21 cellular contexts compared by ENCODE assay signal in genomic region chr6:24668997-24669361, GRCh38. TPM values are rescaled to one million over a fixed set of nuclear protein-coding genes. Genes with fewer than 3 reads are reported as not detected.
A peak's percentile ranks its signal among the peaks of the same experiment; 100 is the strongest.
DNase-seq lines count a peak whose midpoint lies in the region; ATAC-seq, FAIRE-seq and TF ChIP-seq lines count a peak whose summit lies in the region.
"Had no signal": no experiment of that assay in that cellular context is flagged by ENCODE, and none has a peak within 500 bp of the region (broad histone marks: within the 10 kb centered on the region; RNA-seq: fewer than 3 reads in every experiment).

No MANE protein-coding gene starts in this region.

- H3K4me2 ChIP-seq in K562 (ENCODE audit: insufficient read depth, low read length) (peak overlapping the region; percentile 87), GM23248 (ENCODE audit: unreplicated experiment) (no peak overlapping the region)

- no peak for TF ChIP-seq CTCF in K562 (IDR thresholded peaks at IDR 0.05 in 2 of 3, conservative IDR thresholded peaks at IDR 0.05 in 1 of 3; ENCODE audit: insufficient read depth in 2 of 3, low read depth in 1 of 3, low read length in 3 of 3)
- no peak for TF ChIP-seq CTCF in neural crest cell (conservative IDR thresholded peaks at IDR 0.05)

- H3K9ac ChIP-seq in K562 (ENCODE audit: insufficient read depth in 1 of 2, low read depth in 2 of 2, low read length in 2 of 2) (peak overlapping the region; percentile 40 to 70; a peak in 3 of 4 replicates), GM23248 (no peak overlapping the region)

- no peaks in the 10 kb centered on the region for H3K27me3 ChIP-seq in K562 (ENCODE audit: control insufficient read depth in 2 of 2, insufficient read depth in 2 of 2, low read length in 2 of 2)
- no peaks in the 10 kb centered on the region for H3K27me3 ChIP-seq in GM23248 (replicated peaks; ENCODE audit: insufficient read depth)
- H3K27me3 ChIP-seq: esophagus muscularis mucosa, testis had no signal

- H3K79me2 ChIP-seq in K562 (ENCODE audit: control insufficient read depth, insufficient read depth, low read length) = peaks cover 52% of the 10 kb centered on the region
- H3K79me2 ChIP-seq in GM23248 (ENCODE audit: insufficient read depth) = peaks cover 39% of the 10 kb centered on the region

- H3K36me3 ChIP-seq in K562 (ENCODE audit: control insufficient read depth, insufficient read depth, low read length) (peaks cover 19% of the 10 kb centered on the region), GM23248 (ENCODE audit: low read depth) (no peaks in the 10 kb centered on the region; the same call in 1 of the 2 replicates)

- in situ Hi-C loops in K562 (cut with MboI) (no loop called here), GM23248 (cut with MboI) (no loop called here)

- no peak for TF ChIP-seq EP300 in K562 (IDR thresholded peaks at IDR 0.05; ENCODE audit: low read length)

- H3K27ac ChIP-seq in K562 (ENCODE audit: extremely low read depth, low read depth, low read length) (peak overlapping the region; percentile 74), GM23248 (no peak overlapping the region)
- H3K27ac ChIP-seq: esophagus muscularis mucosa, testis had no signal

- no peaks in the 10 kb centered on the region for H3K9me1 ChIP-seq in K562 (ENCODE audit: control insufficient read depth, insufficient read depth, low read length)

- H3K4me3 ChIP-seq in K562 (peak overlapping the region; percentile 63), GM23248 (no peak overlapping the region)
- H3K4me3 ChIP-seq: esophagus muscularis mucosa, testis had no signal

- peaks cover 8 to 12% of the 10 kb centered on the region in 2 experiments; a peak in 4 of 5 replicates for H3K4me1 ChIP-seq in K562 (replicated peaks in 1 of 2; ENCODE audit: control insufficient read depth in 2 of 2, insufficient read depth in 2 of 2, low read length in 2 of 2)
- H3K4me1 ChIP-seq in GM23248 (ENCODE audit: insufficient read depth) = peaks cover 20% of the 10 kb centered on the region

- no peak for TF ChIP-seq POLR2A in K562 (conservative IDR thresholded peaks at IDR 0.05)

- no peaks in the 10 kb centered on the region for H3K9me2 ChIP-seq in GM23248 (ENCODE audit: insufficient read depth)

- intact Hi-C loops in K562 (cut with micrococcal nuclease) = no loop called here

- no peak for FAIRE-seq in K562 (lab: Jason Lieb, UNC)

- H4K20me1 ChIP-seq in K562 (replicated peaks; ENCODE audit: control insufficient read depth, insufficient read depth, low read length) (no peaks in the 10 kb centered on the region), GM23248 (ENCODE audit: insufficient read depth) (no peaks in the 10 kb centered on the region)

- ATAC-seq in activated CD8-positive, alpha-beta memory T cell treated with anti-CD3 and anti-CD28 coated beads, Interleukin-2, amount 10 ng/mL, durations not matched to agents 7 days and 5 days = no peak
- no peak for ATAC-seq in K562
- no peak for ATAC-seq in GM19463 (IDR thresholded peaks at IDR 0.05; ENCODE audit: unreplicated experiment)
- no peak for ATAC-seq in effector memory CD8-positive, alpha-beta T cell (replicated peaks)

- no peak for DNase-seq in activated CD8-positive, alpha-beta memory T cell treated with anti-CD3 and anti-CD28 coated beads, Interleukin-2, amount 10 ng/mL, durations not matched to agents 7 days and 5 days
- no peak for DNase-seq in activated CD8-positive, alpha-beta memory T cell treated with anti-CD3 and anti-CD28 coated beads, Interleukin-2, amount 50 U/mL, for 48 hours
- no peak for DNase-seq in K562 (ENCODE audit: extremely low read depth in 1 of 4, low spot score in 3 of 4)
- no peak for DNase-seq in neural crest cell (ENCODE audit: low read depth, low spot score)
- no peak for DNase-seq in GM23248
- DNase-seq in effector memory CD8-positive, alpha-beta T cell = no peak
- DNase-seq: ACHN; activated CD4-positive, alpha-beta T cell treated with anti-CD3 and anti-CD28 coated beads, Interleukin-2, amount 50 U/mL, for 48 hours; amniotic stem cell; DND-41; HFFc6; KG1; NCI-H187 treated with DMSO at 0.1 percent for 48 hours; NCI-H446; RPMI8226; stimulated activated CD4-positive, alpha-beta T cell treated with anti-CD3 and anti-CD28 coated beads, Interleukin-12 subunit alpha, Interleukin-12 subunit beta, amount 100 ng/mL, for 4 hours had no signal

- H3K27ac Mint-ChIP-seq in activated CD8-positive, alpha-beta memory T cell treated with anti-CD3 and anti-CD28 coated beads, Interleukin-2, amount 10 ng/mL, durations not matched to agents 7 days and 5 days = no peak overlapping the region
- no peak overlapping the region for H3K27ac Mint-ChIP-seq in IgD-negative memory B cell
- H3K27ac Mint-ChIP-seq in neural crest cell (ENCODE audit: unreplicated experiment) = no peak overlapping the region
- H3K27ac Mint-ChIP-seq in effector memory CD8-positive, alpha-beta T cell = no peak overlapping the region
- H3K27ac Mint-ChIP-seq: HFFc6, mesothelial cell of epicardium had no signal

- peak overlapping the region; percentile 78 for H2AFZ ChIP-seq in K562 (ENCODE audit: low read depth, low read length)
- H2AFZ ChIP-seq in GM23248 = no peak overlapping the region

- peaks cover 23% of the 10 kb centered on the region for H3K9me3 Mint-ChIP-seq in activated CD8-positive, alpha-beta memory T cell treated with anti-CD3 and anti-CD28 coated beads, Interleukin-2, amount 10 ng/mL, durations not matched to agents 7 days and 5 days (ENCODE audit: low read depth)
- H3K9me3 Mint-ChIP-seq in IgD-negative memory B cell (peaks cover 0 to 6% (median 0%) of the 10 kb centered on the region in 3 donors), neural crest cell (peaks cover 14% of the 10 kb centered on the region)
- H3K9me3 Mint-ChIP-seq in effector memory CD8-positive, alpha-beta T cell = no peaks in the 10 kb centered on the region

- no TSS peak for BruUV-seq in K562 (replicated peaks; lab: Mats Ljungman, UMichigan)

- TF ChIP-seq RAD21 in K562 (CRISPR knock-in tag; conservative IDR thresholded peaks at IDR 0.05 in 1 of 2, IDR thresholded peaks at IDR 0.05 in 1 of 2) = 0 out of 4 replicates have a peak, but pooled peaks of 1 of the 2 experiments have one; percentile 4

- 0 out of 2 replicates have a peak, but pooled peaks cover 7% of the 10 kb centered on the region for H3F3A ChIP-seq in GM23248 (ENCODE audit: insufficient read depth)

- H3K27me3 Mint-ChIP-seq in activated CD8-positive, alpha-beta memory T cell treated with anti-CD3 and anti-CD28 coated beads, Interleukin-2, amount 10 ng/mL, durations not matched to agents 7 days and 5 days = no peaks in the 10 kb centered on the region
- no peaks in the 10 kb centered on the region for H3K27me3 Mint-ChIP-seq in IgD-negative memory B cell
- no peaks in the 10 kb centered on the region for H3K27me3 Mint-ChIP-seq in neural crest cell (ENCODE audit: low read depth)
- no peaks in the 10 kb centered on the region for H3K27me3 Mint-ChIP-seq in effector memory CD8-positive, alpha-beta T cell

- 33% methylated on average over 9 of the region's 9 CpGs for WGBS in K562 (ENCODE audit: insufficient coverage, low coverage, missing lambda C conversion rate)
- WGBS in GM23248 (ENCODE audit: low coverage in 1 of 2, low lambda C conversion rate in 2 of 2, missing lambda C conversion rate in 2 of 2), 2 experiments = 95% methylated on average over 9 of the region's 9 CpGs

- 0 out of 2 replicates have a peak, but pooled peaks cover 3% of the 10 kb centered on the region for H3K9me3 ChIP-seq in K562 (replicated peaks; ENCODE audit: control insufficient read depth, insufficient read depth, low read depth, low read length)
- no peaks in the 10 kb centered on the region for H3K9me3 ChIP-seq in GM23248 (ENCODE audit: low read depth)
- H3K9me3 ChIP-seq: esophagus muscularis mucosa, testis had no signal

- H3K4me3 Mint-ChIP-seq in activated CD8-positive, alpha-beta memory T cell treated with anti-CD3 and anti-CD28 coated beads, Interleukin-2, amount 10 ng/mL, durations not matched to agents 7 days and 5 days = peak overlapping the region; percentile 97
- H3K4me3 Mint-ChIP-seq in IgD-negative memory B cell (peak overlapping the region in 3 of 4 donors; percentile 28 to 99 (median 97)), neural crest cell (peak overlapping the region; percentile 80)
- H3K4me3 Mint-ChIP-seq in effector memory CD8-positive, alpha-beta T cell = peak overlapping the region in 1 of 2 donors; percentile 39
- H3K4me3 Mint-ChIP-seq: HFFc6, mesothelial cell of epicardium had no signal

- peaks cover 39% of the 10 kb centered on the region for H3K4me1 Mint-ChIP-seq in activated CD8-positive, alpha-beta memory T cell treated with anti-CD3 and anti-CD28 coated beads, Interleukin-2, amount 10 ng/mL, durations not matched to agents 7 days and 5 days
- H3K4me1 Mint-ChIP-seq in IgD-negative memory B cell = peaks cover 22 to 36% (median 29%) of the 10 kb centered on the region in 3 donors
- H3K4me1 Mint-ChIP-seq in neural crest cell = peaks cover 30% of the 10 kb centered on the region
- peaks cover 27 to 35% of the 10 kb centered on the region in 2 donors for H3K4me1 Mint-ChIP-seq in effector memory CD8-positive, alpha-beta T cell (ENCODE audit: low read depth in 2 of 2)

- POLR2A ChIA-PET in K562 (lab: Yijun Ruan, JAX) = interaction anchor here (1.0 to 2.8 kb wide), 5 partner anchors 10 to 53 kb away, joined by 3 to 22 read pairs (median 4); partner anchors contain the start of genes C6orf62 and KIAA0319

- CTCF ChIA-PET in activated CD8-positive, alpha-beta memory T cell treated with anti-CD3 and anti-CD28 coated beads, Interleukin-2, amount 10 ng/mL, durations not matched to agents 7 days and 5 days (lab: Charles Lee) = interaction anchor here (1.1 kb wide), 1 partner anchor 23 kb away, joined by 4 read pairs; the partner anchor contains the start of gene KIAA0319
- CTCF ChIA-PET in K562 (lab: Yijun Ruan, JAX; ENCODE audit: low intra/inter-chr PET ratio) = no interaction called here

- H3K36me3 Mint-ChIP-seq in activated CD8-positive, alpha-beta memory T cell treated with anti-CD3 and anti-CD28 coated beads, Interleukin-2, amount 10 ng/mL, durations not matched to agents 7 days and 5 days = peaks cover 37% of the 10 kb centered on the region
- peaks cover 14% of the 10 kb centered on the region for H3K36me3 Mint-ChIP-seq in IgD-negative memory B cell
- peaks cover 40% of the 10 kb centered on the region for H3K36me3 Mint-ChIP-seq in neural crest cell (ENCODE audit: low read depth)
- peaks cover 20% of the 10 kb centered on the region for H3K36me3 Mint-ChIP-seq in effector memory CD8-positive, alpha-beta T cell (ENCODE audit: insufficient read depth)

RNA-seq across cellular contexts. Expression of gene ACOT13, which starts 2.1 kb away (rescaled TPM):
- 10 to 100 TPM; 21.8 to 25.6 TPM for total RNA-seq in activated CD8-positive, alpha-beta memory T cell treated with anti-CD3 and anti-CD28 coated beads, Interleukin-2, amount 10 ng/mL, durations not matched to agents 7 days and 5 days
- 15.0 TPM for polyA plus RNA-seq in IgD-negative memory B cell
- 4.4 and 16.0 TPM in 2 replicates for total RNA-seq in K562 (2011; cell fraction: chromatin; rRNA removed; ENCODE audit: low replicate concordance)
- total RNA-seq in K562 (2011; cell fraction: nucleolus; rRNA removed) = 4.3 TPM in 2 replicates
- total RNA-seq in K562 (2011; cell fraction: nucleoplasm; rRNA removed) = 6.1 and 11.8 TPM in 2 replicates
- 14.1 and 20.9 TPM in 2 replicates for total RNA-seq in K562 (2014; rRNA removed)
- total RNA-seq in K562 (2014; rRNA removed; fragmentation: Illumina TruSeq; extraction: Trizol) = 65.7 and 75.7 TPM in 2 replicates
- total RNA-seq in K562 (2015; rRNA removed; fragmentation: Illumina TruSeq; extraction: Trizol) = 46.3 and 49.2 TPM in 2 replicates
- total RNA-seq in K562 (2021) = 57.9 and 58.1 TPM in 2 replicates
- 99.7 and 129 TPM in 2 replicates for polyA plus RNA-seq in K562 (2011; rRNA removed)
- polyA plus RNA-seq in K562 (2011; cell fraction: cytosol; rRNA removed) = 24.7 and 40.8 TPM in 2 replicates
- 11.4 and 19.8 TPM in 2 replicates for polyA plus RNA-seq in K562 (2011; cell fraction: nucleus; rRNA removed)
- 54.7 and 56.0 TPM in 2 replicates for polyA plus RNA-seq in K562 (2012)
- polyA plus RNA-seq in K562 (2014; fragmentation: Illumina TruSeq; extraction: Trizol) = 72.2 and 82.8 TPM in 2 replicates
- 100 to 1,000 TPM; 106 to 127 TPM for polyA plus RNA-seq in K562 (2014; fragmentation: Nextera tagmentation; extraction: Ambion mirVana)
- 37.6 and 40.4 TPM in 2 replicates for polyA plus RNA-seq in K562 (2014; rRNA removed)
- 48.9 and 54.5 TPM in 2 replicates for polyA minus RNA-seq in K562 (2011; rRNA and poly(A)+ RNA removed)
- polyA minus RNA-seq in K562 (2011; cell fraction: cytosol; rRNA and poly(A)+ RNA removed) = 13.7 and 18.1 TPM in 2 replicates
- polyA minus RNA-seq in K562 (2011; cell fraction: nucleus; rRNA and poly(A)+ RNA removed) = 3.6 and 6.2 TPM in 2 replicates
- 27.4 and 30.3 TPM in 2 replicates for total RNA-seq in neural crest cell
- total RNA-seq in GM23248 (2014; rRNA removed; shearing (Covaris generic)) = 1.8 and 3.4 TPM in 2 replicates
- polyA plus RNA-seq in GM23248 (2016; fragmentation: Nextera tagmentation; extraction: Ambion mirVana) = 26.2 and 27.7 TPM in 2 replicates

RNA-seq across cellular contexts. Expression of gene TDP2, which starts 2.3 kb away (rescaled TPM):
- total RNA-seq in activated CD8-positive, alpha-beta memory T cell treated with anti-CD3 and anti-CD28 coated beads, Interleukin-2, amount 10 ng/mL, durations not matched to agents 7 days and 5 days = 10 to 100 TPM; 40.5 to 45.7 TPM
- polyA plus RNA-seq in IgD-negative memory B cell (38.3 TPM), K562 (2011; rRNA removed) (41.3 and 60.1 TPM in 2 replicates), K562 (2014; fragmentation: Illumina TruSeq; extraction: Trizol) (53.6 and 56.8 TPM in 2 replicates), K562 (2014; fragmentation: Nextera tagmentation; extraction: Ambion mirVana) (10 to 100 TPM; 27.7 to 28.7 TPM), K562 (2014; rRNA removed) (53.0 and 56.5 TPM in 2 replicates), GM23248 (2016; fragmentation: Nextera tagmentation; extraction: Ambion mirVana) (32.4 and 34.5 TPM in 2 replicates)
- total RNA-seq in K562 (2011; cell fraction: chromatin; rRNA removed; ENCODE audit: low replicate concordance) = 36.5 and 52.5 TPM in 2 replicates
- 30.2 and 34.3 TPM in 2 replicates for total RNA-seq in K562 (2011; cell fraction: nucleolus; rRNA removed)
- 41.6 and 42.5 TPM in 2 replicates for total RNA-seq in K562 (2011; cell fraction: nucleoplasm; rRNA removed)
- total RNA-seq in K562 (2014; rRNA removed) (29.0 and 46.5 TPM in 2 replicates), K562 (2014; rRNA removed; fragmentation: Illumina TruSeq; extraction: Trizol) (31.8 and 32.9 TPM in 2 replicates), K562 (2015; rRNA removed; fragmentation: Illumina TruSeq; extraction: Trizol) (27.3 and 28.6 TPM in 2 replicates), K562 (2021) (37.9 and 38.2 TPM in 2 replicates), neural crest cell (44.6 and 44.9 TPM in 2 replicates)
- polyA plus RNA-seq in K562 (2011; cell fraction: cytosol; rRNA removed) = 10.1 and 18.1 TPM in 2 replicates
- 28.7 and 29.2 TPM in 2 replicates for polyA plus RNA-seq in K562 (2011; cell fraction: nucleus; rRNA removed)
- 43.5 and 47.6 TPM in 2 replicates for polyA plus RNA-seq in K562 (2012)
- 29.1 and 37.8 TPM in 2 replicates for polyA minus RNA-seq in K562 (2011; rRNA and poly(A)+ RNA removed)
- 12.4 and 13.6 TPM in 2 replicates for polyA minus RNA-seq in K562 (2011; cell fraction: cytosol; rRNA and poly(A)+ RNA removed)
- 31.9 and 71.3 TPM in 2 replicates for polyA minus RNA-seq in K562 (2011; cell fraction: nucleus; rRNA and poly(A)+ RNA removed)
- total RNA-seq in GM23248 (2014; rRNA removed; shearing (Covaris generic)) = 18.6 and 24.9 TPM in 2 replicates

RNA-seq across cellular contexts. Expression of gene KIAA0319, which starts 23.0 kb away (rescaled TPM):
- total RNA-seq in activated CD8-positive, alpha-beta memory T cell treated with anti-CD3 and anti-CD28 coated beads, Interleukin-2, amount 10 ng/mL, durations not matched to agents 7 days and 5 days = under 1 TPM in 1 of 2 experiments, not detected in 1; 0.06 TPM
- polyA plus RNA-seq in IgD-negative memory B cell (1.0 TPM), K562 (2011; rRNA removed) (not detected in 2 replicates), K562 (2014; fragmentation: Illumina TruSeq; extraction: Trizol) (0.01 TPM in 1 of 2 replicates, not detected in the other), K562 (2014; fragmentation: Nextera tagmentation; extraction: Ambion mirVana) (not detected), K562 (2014; rRNA removed) (0.03 TPM in 1 of 2 replicates, not detected in the other), GM23248 (2016; fragmentation: Nextera tagmentation; extraction: Ambion mirVana) (0.04 TPM in 1 of 2 replicates, not detected in the other)
- total RNA-seq in K562 (2011; cell fraction: chromatin; rRNA removed; ENCODE audit: low replicate concordance) = not detected in 2 replicates
- total RNA-seq in K562 (2011; cell fraction: nucleolus; rRNA removed) = not detected in 2 replicates
- total RNA-seq in K562 (2011; cell fraction: nucleoplasm; rRNA removed) = not detected in 2 replicates
- total RNA-seq in K562 (2014; rRNA removed) (not detected in 2 replicates), K562 (2014; rRNA removed; fragmentation: Illumina TruSeq; extraction: Trizol) (not detected in 2 replicates), K562 (2015; rRNA removed; fragmentation: Illumina TruSeq; extraction: Trizol) (not detected in 2 replicates), K562 (2021) (not detected in 2 replicates), neural crest cell (0.39 and 0.42 TPM in 2 replicates)
- not detected in 2 replicates for polyA plus RNA-seq in K562 (2011; cell fraction: cytosol; rRNA removed)
- not detected in 2 replicates for polyA plus RNA-seq in K562 (2011; cell fraction: nucleus; rRNA removed)
- 0.01 TPM in 2 replicates for polyA plus RNA-seq in K562 (2012)
- not detected in 2 replicates for polyA minus RNA-seq in K562 (2011; rRNA and poly(A)+ RNA removed)
- polyA minus RNA-seq in K562 (2011; cell fraction: cytosol; rRNA and poly(A)+ RNA removed) = not detected in 2 replicates
- polyA minus RNA-seq in K562 (2011; cell fraction: nucleus; rRNA and poly(A)+ RNA removed) = not detected in 2 replicates
- total RNA-seq in GM23248 (2014; rRNA removed; shearing (Covaris generic)) = not detected in 2 replicates

RNA-seq across cellular contexts. Expression of gene C6orf62, which starts 50.0 kb away (rescaled TPM):
- total RNA-seq in activated CD8-positive, alpha-beta memory T cell treated with anti-CD3 and anti-CD28 coated beads, Interleukin-2, amount 10 ng/mL, durations not matched to agents 7 days and 5 days = 100 to 1,000 TPM; 141 to 148 TPM
- polyA plus RNA-seq in IgD-negative memory B cell = 102 TPM
- total RNA-seq in K562 (2011; cell fraction: chromatin; rRNA removed; ENCODE audit: low replicate concordance) = 43.5 and 83.8 TPM in 2 replicates
- 36.7 and 38.0 TPM in 2 replicates for total RNA-seq in K562 (2011; cell fraction: nucleolus; rRNA removed)
- 66.0 and 93.1 TPM in 2 replicates for total RNA-seq in K562 (2011; cell fraction: nucleoplasm; rRNA removed)
- 48.5 and 52.9 TPM in 2 replicates for total RNA-seq in K562 (2014; rRNA removed)
- 110 and 124 TPM in 2 replicates for total RNA-seq in K562 (2014; rRNA removed; fragmentation: Illumina TruSeq; extraction: Trizol)
- 111 and 113 TPM in 2 replicates for total RNA-seq in K562 (2015; rRNA removed; fragmentation: Illumina TruSeq; extraction: Trizol)
- 113 and 117 TPM in 2 replicates for total RNA-seq in K562 (2021)
- 76.7 and 105 TPM in 2 replicates for polyA plus RNA-seq in K562 (2011; rRNA removed)
- 37.7 and 38.4 TPM in 2 replicates for polyA plus RNA-seq in K562 (2011; cell fraction: cytosol; rRNA removed)
- 55.2 and 65.3 TPM in 2 replicates for polyA plus RNA-seq in K562 (2011; cell fraction: nucleus; rRNA removed)
- polyA plus RNA-seq in K562 (2012) = 55.2 and 66.1 TPM in 2 replicates
- polyA plus RNA-seq in K562 (2014; fragmentation: Illumina TruSeq; extraction: Trizol) = 86.2 and 111 TPM in 2 replicates
- polyA plus RNA-seq in K562 (2014; fragmentation: Nextera tagmentation; extraction: Ambion mirVana) = 100 to 1,000 TPM; 355 to 579 TPM
- polyA plus RNA-seq in K562 (2014; rRNA removed) = 56.8 and 65.6 TPM in 2 replicates
- 117 and 150 TPM in 2 replicates for polyA minus RNA-seq in K562 (2011; rRNA and poly(A)+ RNA removed)
- 41.9 and 92.5 TPM in 2 replicates for polyA minus RNA-seq in K562 (2011; cell fraction: cytosol; rRNA and poly(A)+ RNA removed)
- polyA minus RNA-seq in K562 (2011; cell fraction: nucleus; rRNA and poly(A)+ RNA removed) = 37.2 and 54.4 TPM in 2 replicates
- total RNA-seq in neural crest cell = 85.0 and 85.3 TPM in 2 replicates
- total RNA-seq in GM23248 (2014; rRNA removed; shearing (Covaris generic)) = 107 and 118 TPM in 2 replicates
- 307 and 315 TPM in 2 replicates for polyA plus RNA-seq in GM23248 (2016; fragmentation: Nextera tagmentation; extraction: Ambion mirVana)
